ENCODE assay signal across 26 cellular contexts in the genomic region with DNA sequence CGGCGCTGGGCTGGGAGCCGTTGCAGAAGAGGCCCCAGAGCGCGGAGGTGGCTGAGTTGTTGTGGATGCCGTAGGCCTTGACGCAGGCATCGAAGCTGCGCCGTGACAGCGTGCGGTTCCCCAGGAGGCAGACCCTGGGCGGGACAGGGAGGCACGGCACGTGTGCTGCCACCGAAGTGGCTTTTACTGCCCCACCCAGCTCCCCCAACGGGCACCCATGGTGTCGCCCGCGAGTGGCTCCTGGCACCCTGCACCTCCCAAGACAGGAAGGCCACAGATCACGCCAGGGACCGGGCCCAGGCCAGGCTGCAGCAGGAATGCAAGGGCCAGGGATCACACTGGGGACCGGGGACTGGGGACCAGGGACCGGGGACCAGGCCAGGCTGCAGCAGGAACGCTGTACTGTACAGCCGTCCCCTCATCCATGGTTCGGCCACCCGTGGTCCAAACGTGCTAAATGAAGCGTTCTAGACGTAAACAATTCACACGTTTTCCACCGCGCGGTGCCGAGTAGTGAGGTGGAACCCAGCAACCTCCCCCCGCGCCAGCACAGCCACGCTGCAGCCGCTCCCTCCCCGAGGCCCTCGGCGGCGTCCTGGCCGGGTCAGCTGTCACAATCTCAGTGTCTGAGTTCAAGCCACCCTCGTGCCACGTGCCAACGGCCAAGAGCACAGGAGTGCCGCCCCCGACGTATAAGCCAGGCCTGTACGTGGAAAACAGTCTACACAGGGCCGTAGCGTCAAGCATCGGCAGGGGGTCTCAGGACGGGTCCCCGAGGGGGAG.
"Had no signal": no experiment of that assay in that cellular context is flagged by ENCODE, and none has a peak within 500 bp of the region (broad histone marks: within the 10 kb centered on the region; RNA-seq: fewer than 3 reads in every experiment).

No MANE protein-coding gene starts in this region.

- H2AFZ ChIP-seq: hepatocyte had no signal

- H3K4me3 ChIP-seq: colonic mucosa, esophagus muscularis mucosa, gastroesophageal sphincter, heart left ventricle, hepatocyte, lung, ovary, psoas muscle, skin epidermis, suprapubic skin had no signal

- H3K27me3 Mint-ChIP-seq: memory B cell; naive thymus-derived CD8-positive, alpha-beta T cell; stimulated activated naive CD8-positive, alpha-beta T cell treated with anti-CD3 and anti-CD28 coated beads, Interleukin-15, amount 100 ng/mL, for 72 hours had no signal

- H3K27ac ChIP-seq: colonic mucosa, esophagus muscularis mucosa, foreskin keratinocyte, gastroesophageal sphincter, hepatocyte, ovary, psoas muscle, suprapubic skin had no signal

- H3K27me3 ChIP-seq: colonic mucosa, esophagus muscularis mucosa, foreskin keratinocyte, gastroesophageal sphincter, heart left ventricle, hepatocyte, ovary, suprapubic skin had no signal

- H3K4me3 Mint-ChIP-seq: memory B cell; naive thymus-derived CD8-positive, alpha-beta T cell; nephron progenitor cell; stimulated activated naive CD8-positive, alpha-beta T cell treated with anti-CD3 and anti-CD28 coated beads, Interleukin-15, amount 100 ng/mL, for 72 hours had no signal

- H3K4me2 ChIP-seq: hepatocyte had no signal

- H3K36me3 ChIP-seq: ovary had no signal

- FAIRE-seq: endothelial cell of umbilical vein, kidney had no signal

- H3K27ac Mint-ChIP-seq: memory B cell; naive thymus-derived CD8-positive, alpha-beta T cell; stimulated activated naive CD8-positive, alpha-beta T cell treated with anti-CD3 and anti-CD28 coated beads, Interleukin-15, amount 100 ng/mL, for 72 hours had no signal

- H3K9me3 ChIP-seq: colonic mucosa, esophagus muscularis mucosa, gastroesophageal sphincter, heart left ventricle, ovary, psoas muscle, suprapubic skin had no signal

- H3K4me1 Mint-ChIP-seq: memory B cell; stimulated activated naive CD8-positive, alpha-beta T cell treated with anti-CD3 and anti-CD28 coated beads, Interleukin-15, amount 100 ng/mL, for 72 hours had no signal

- H3K9me3 Mint-ChIP-seq: memory B cell; naive thymus-derived CD8-positive, alpha-beta T cell; nephron progenitor cell; stimulated activated naive CD8-positive, alpha-beta T cell treated with anti-CD3 and anti-CD28 coated beads, Interleukin-15, amount 100 ng/mL, for 72 hours had no signal

- DNase-seq: colonic mucosa; dermis blood vessel endothelial cell; effector memory CD4-positive, alpha-beta T cell; foreskin keratinocyte; heart left ventricle; kidney; naive thymus-derived CD8-positive, alpha-beta T cell; nephron progenitor cell; occipital lobe; ovary; posterior cingulate gyrus; psoas muscle; right cardiac atrium; stimulated activated CD4-positive, alpha-beta T cell treated with anti-CD3 and anti-CD28 coated beads, Interleukin-15, amount 100 ng/mL, for 24 hours; stimulated activated CD4-positive, alpha-beta T cell treated with anti-CD3 and anti-CD28 coated beads, Interleukin-2, amount 100 ng/mL, for 48 hours; stimulated activated naive CD4-positive, alpha-beta T cell; stimulated activated naive CD8-positive, alpha-beta T cell treated with anti-CD3 and anti-CD28 coated beads, Interleukin-15, amount 100 ng/mL, for 72 hours; trophoblast cell had no signal

- H3K4me1 ChIP-seq: colonic mucosa, foreskin keratinocyte, gastroesophageal sphincter, psoas muscle, suprapubic skin had no signal
